8 cellular contexts compared by ENCODE assay signal in genomic region chr11:47249378-47249715, GRCh38. TPM values are rescaled to one million over a fixed set of nuclear protein-coding genes. Genes with fewer than 3 reads are reported as not detected.
DNase-seq lines count a peak whose midpoint lies in the region; ATAC-seq and TF ChIP-seq lines count a peak whose summit lies in the region.

No MANE protein-coding gene starts in this region.

- ATAC-seq in GM23338 (no peak), WTC11 (no peak), GM21723 (IDR thresholded peaks at IDR 0.05; ENCODE audit: unreplicated experiment) (no peak), HG02970 (IDR thresholded peaks at IDR 0.05; ENCODE audit: low FRiP score, unreplicated experiment) (no peak), GM21529 (IDR thresholded peaks at IDR 0.05; ENCODE audit: unreplicated experiment) (no peak)

- POLR2A ChIA-PET in WTC11 (lab: Charles Lee): interaction anchor here (0.6 to 2.4 kb wide), 6 partner anchors 9 to 70 kb away, joined by 3 to 44 read pairs (median 12); partner anchors contain the start of genes DDB2 and NR1H3

- H3K4me2 ChIP-seq in GM23338 (peak overlapping the region; percentile 99), skeletal muscle satellite cell (ENCODE audit: low read length) (peak overlapping the region; percentile 84)

- H3K4me1 ChIP-seq in GM23338 (ENCODE audit: insufficient read depth): peaks cover 10% of the 10 kb centered on the region
- H3K4me1 ChIP-seq in skeletal muscle satellite cell (ENCODE audit: control insufficient read depth, insufficient read depth, low read length): peaks cover 21% of the 10 kb centered on the region

- no peaks in the 10 kb centered on the region for H3K9me3 Mint-ChIP-seq in GM23338
- no peaks in the 10 kb centered on the region for H3K9me3 Mint-ChIP-seq in WTC11
- peaks cover 6% of the 10 kb centered on the region for H3K9me3 Mint-ChIP-seq in glutamatergic neuron (ENCODE audit: unreplicated experiment)

- no peak for DNase-seq in GM23338 (ENCODE audit: low spot score)
- DNase-seq in WTC11 (ENCODE audit: low spot score): no peak
- no peak for DNase-seq in glutamatergic neuron
- no peak for DNase-seq in Kasumi-1 (lab: John Stamatoyannopoulos, UW)

- H3K79me2 ChIP-seq in GM23338 (replicated peaks; ENCODE audit: insufficient read depth): peaks cover 19% of the 10 kb centered on the region

- H3K4me3 Mint-ChIP-seq in GM23338 (peak overlapping the region; percentile 99), WTC11 (peak overlapping the region; percentile 98), glutamatergic neuron (ENCODE audit: unreplicated experiment) (peak overlapping the region; percentile 99)

- H3K9me2 ChIP-seq in GM23338 (ENCODE audit: insufficient read depth): no peaks in the 10 kb centered on the region

- H3K9me3 ChIP-seq in skeletal muscle satellite cell (replicated peaks; ENCODE audit: low read length): no peaks in the 10 kb centered on the region

- H3K36me3 Mint-ChIP-seq in GM23338 (ENCODE audit: low read depth) (peaks cover 22% of the 10 kb centered on the region), WTC11 (peaks cover 2% of the 10 kb centered on the region; the same call in 1 of the 2 replicates), glutamatergic neuron (ENCODE audit: unreplicated experiment) (no peaks in the 10 kb centered on the region)

- H3K27ac Mint-ChIP-seq in GM23338 (peak overlapping the region; percentile 100; the same call in 1 of the 2 replicates), WTC11 (peak overlapping the region; percentile 100), glutamatergic neuron (ENCODE audit: unreplicated experiment) (peak overlapping the region; percentile 100)

- H3K27ac ChIP-seq in GM23338 (ENCODE audit: low read depth): peak overlapping the region; percentile 95; the same call in 1 of the 2 replicates

- H4K20me1 ChIP-seq in GM23338 (replicated peaks; ENCODE audit: insufficient read depth): no peaks in the 10 kb centered on the region

- H3K27me3 Mint-ChIP-seq in GM23338 (ENCODE audit: insufficient read depth, low read depth, poor library complexity) (peaks cover 14% of the 10 kb centered on the region), WTC11 (ENCODE audit: low read depth) (no peaks in the 10 kb centered on the region), glutamatergic neuron (ENCODE audit: unreplicated experiment) (peaks cover 3% of the 10 kb centered on the region)

- H3K36me3 ChIP-seq in GM23338 (ENCODE audit: insufficient read depth) (no peaks in the 10 kb centered on the region), skeletal muscle satellite cell (ENCODE audit: insufficient read depth, low read length) (peaks cover 21% of the 10 kb centered on the region)

- peak overlapping the region; percentile 89 for H3K9ac ChIP-seq in skeletal muscle satellite cell (ENCODE audit: low read depth, low read length)

- peak overlapping the region; percentile 100; the same call in 1 of the 2 replicates for H2AFZ ChIP-seq in GM23338

- no peaks in the 10 kb centered on the region for H3K27me3 ChIP-seq in GM23338 (ENCODE audit: insufficient read depth)
- H3K27me3 ChIP-seq in skeletal muscle satellite cell (ENCODE audit: control insufficient read depth, insufficient read depth, low read length): no peaks in the 10 kb centered on the region

- H3F3A ChIP-seq in GM23338 (replicated peaks; ENCODE audit: low read depth): no peaks in the 10 kb centered on the region

- H3K4me3 ChIP-seq in GM23338 (peak overlapping the region; percentile 99), skeletal muscle satellite cell (ENCODE audit: low read length) (peak overlapping the region; percentile 91)

- TF ChIP-seq CTCF in GM23338 (conservative IDR thresholded peaks at IDR 0.05; ENCODE audit: low read depth in 2 of 2): no peak
- TF ChIP-seq CTCF in WTC11 (IDR thresholded peaks at IDR 0.05): no peak
- TF ChIP-seq CTCF in glutamatergic neuron (IDR thresholded peaks at IDR 0.05; ENCODE audit: partially characterized antibody, unreplicated experiment): no peak

- H3K4me1 Mint-ChIP-seq in GM23338 (peaks cover 16% of the 10 kb centered on the region), WTC11 (peaks cover 9% of the 10 kb centered on the region), glutamatergic neuron (ENCODE audit: low read depth, unreplicated experiment) (no peaks in the 10 kb centered on the region)

- CTCF ChIA-PET in WTC11 (lab: Charles Lee): interaction anchor here (0.5 to 4.9 kb wide), 13 partner anchors 10 to 310 kb away, joined by 3 to 120 read pairs (median 11); partner anchors contain the start of genes DDB2 and NR1H3

TF ChIP-seq in GM23338, 12 proteins besides CTCF, POLR2A, EP300 and RAD21 (continues in another document):
- no peak for TF ChIP-seq JUNB (IDR thresholded peaks at IDR 0.05; ENCODE audit: unreplicated experiment)
- no peak for TF ChIP-seq POLR2AphosphoS5 (IDR thresholded peaks at IDR 0.05; ENCODE audit: low read depth)
- TF ChIP-seq ZNF114 (CRISPR knock-in tag; IDR thresholded peaks at IDR 0.05): no peak

TF ChIP-seq in WTC11, 78 proteins besides CTCF, POLR2A, EP300 and RAD21 (continues in another document):
- TF ChIP-seq ELF4 (CRISPR knock-in tag; IDR thresholded peaks at IDR 0.05; ENCODE audit: low read depth) (no peak), FOXP4 (CRISPR knock-in tag; IDR thresholded peaks at IDR 0.05) (no peak), ZNF423 (CRISPR knock-in tag; IDR thresholded peaks at IDR 0.05) (no peak), NR2C2 (CRISPR knock-in tag; IDR thresholded peaks at IDR 0.05) (no peak), ATF2 (CRISPR knock-in tag; IDR thresholded peaks at IDR 0.05; ENCODE audit: borderline replicate concordance, low read depth) (no peak), ERG (CRISPR knock-in tag; IDR thresholded peaks at IDR 0.05) (no peak), E2F5 (CRISPR knock-in tag; IDR thresholded peaks at IDR 0.05) (no peak)

RNA-seq across cellular contexts. Expression of gene ACP2, which starts 0.7 kb away (rescaled TPM):
- total RNA-seq in GM23338 (2014; rRNA removed; shearing (Covaris generic)): 32.1 and 33.5 TPM in 2 replicates
- polyA plus RNA-seq in GM23338 (2016; fragmentation: Nextera tagmentation; extraction: Ambion mirVana): 5.6 and 7.3 TPM in 2 replicates
- 18.7 to 19.6 TPM (median 19.2 TPM) in 3 replicates for total RNA-seq in WTC11 (2021)
- 44.3 TPM for total RNA-seq in glutamatergic neuron (ENCODE audit: unreplicated experiment)
- total RNA-seq in skeletal muscle satellite cell (2012; rRNA removed): 26.6 and 28.4 TPM in 2 replicates

RNA-seq across cellular contexts. Expression of gene NR1H3, which starts 8.4 kb away (rescaled TPM):
- total RNA-seq in GM23338 (2014; rRNA removed; shearing (Covaris generic)): 23.7 and 23.8 TPM in 2 replicates
- 16.5 and 17.5 TPM in 2 replicates for polyA plus RNA-seq in GM23338 (2016; fragmentation: Nextera tagmentation; extraction: Ambion mirVana)
- total RNA-seq in WTC11 (2021): 26.3 to 31.1 TPM (median 29.9 TPM) in 3 replicates
- total RNA-seq in glutamatergic neuron (ENCODE audit: unreplicated experiment): 10.5 TPM
- total RNA-seq in skeletal muscle satellite cell (2012; rRNA removed): 22.3 and 58.6 TPM in 2 replicates

RNA-seq across cellular contexts. Expression of gene MADD, which starts 20.6 kb away (rescaled TPM):
- 33.3 and 43.8 TPM in 2 replicates for total RNA-seq in GM23338 (2014; rRNA removed; shearing (Covaris generic))
- polyA plus RNA-seq in GM23338 (2016; fragmentation: Nextera tagmentation; extraction: Ambion mirVana): 12.5 and 13.4 TPM in 2 replicates
- total RNA-seq in WTC11 (2021) (39.4 to 47.5 TPM (median 40.6 TPM) in 3 replicates), glutamatergic neuron (ENCODE audit: unreplicated experiment) (115 TPM)
- total RNA-seq in skeletal muscle satellite cell (2012; rRNA removed): 8.1 and 13.1 TPM in 2 replicates

RNA-seq across cellular contexts. Expression of gene DDB2, which starts 34.6 kb away (rescaled TPM):
- 62.5 and 63.1 TPM in 2 replicates for total RNA-seq in GM23338 (2014; rRNA removed; shearing (Covaris generic))
- 58.7 and 60.2 TPM in 2 replicates for polyA plus RNA-seq in GM23338 (2016; fragmentation: Nextera tagmentation; extraction: Ambion mirVana)
- total RNA-seq in WTC11 (2021) (124 to 144 TPM (median 124 TPM) in 3 replicates), glutamatergic neuron (ENCODE audit: unreplicated experiment) (12.6 TPM)
- total RNA-seq in skeletal muscle satellite cell (2012; rRNA removed): 14.4 and 19.3 TPM in 2 replicates
